ENCODE assay signal across 10 cellular contexts in genomic region chr11:86511086-86511551, GRCh38.
DNase-seq lines count a peak whose midpoint lies in the region; ATAC-seq, FAIRE-seq and TF ChIP-seq lines count a peak whose summit lies in the region.
"Had no signal": no experiment of that assay in that cellular context is flagged by ENCODE, and none has a peak within 500 bp of the region (broad histone marks: within the 10 kb centered on the region; RNA-seq: fewer than 3 reads in every experiment).

No MANE protein-coding gene starts in this region.

- POLR2A ChIA-PET in SK-N-SH (lab: Yijun Ruan, JAX) = no interaction called here

- TF ChIP-seq CTCF in SK-N-SH (IDR thresholded peaks at IDR 0.05) (no peak), astrocyte (IDR thresholded peaks at IDR 0.05; ENCODE audit: insufficient read depth, low read depth, low read length) (no peak), esophagus squamous epithelium (IDR thresholded peaks at IDR 0.05) (no peak)

- no peak for TF ChIP-seq EP300 in SK-N-SH (IDR thresholded peaks at IDR 0.05; ENCODE audit: borderline replicate concordance in 1 of 2, low read depth in 1 of 2, low read length in 1 of 2)

- no peaks in the 10 kb centered on the region for H3K79me2 ChIP-seq in SK-N-SH (ENCODE audit: insufficient read depth)
- H3K79me2 ChIP-seq in astrocyte (ENCODE audit: insufficient read depth, low read length) = no peaks in the 10 kb centered on the region

- H3K27ac Mint-ChIP-seq in astrocyte (ENCODE audit: unreplicated experiment) = no peak overlapping the region

- H3K9me3 ChIP-seq in SK-N-SH = 0 out of 2 replicates have a peak, but pooled peaks cover 5% of the 10 kb centered on the region
- H3K9me3 ChIP-seq in astrocyte (ENCODE audit: insufficient read depth, low read depth, low read length) = no peaks in the 10 kb centered on the region
- H3K9me3 ChIP-seq in small intestine (ENCODE audit: control insufficient read depth, low read depth) = no peaks in the 10 kb centered on the region
- H3K9me3 ChIP-seq in esophagus squamous epithelium = no peaks in the 10 kb centered on the region
- H3K9me3 ChIP-seq: tibial artery had no signal

- H2AFZ ChIP-seq in SK-N-SH (ENCODE audit: low read depth) (0 out of 2 replicates have a peak overlapping the region, but pooled peaks have one; percentile 23), astrocyte (ENCODE audit: low read depth, low read length) (no peak overlapping the region)

- no peaks in the 10 kb centered on the region for H4K20me1 ChIP-seq in SK-N-SH (ENCODE audit: insufficient read depth)
- H4K20me1 ChIP-seq in astrocyte (ENCODE audit: insufficient read depth, low read length) = no peaks in the 10 kb centered on the region

- peaks cover 15% of the 10 kb centered on the region for H3K4me1 Mint-ChIP-seq in astrocyte (ENCODE audit: low read depth, unreplicated experiment)

- H3K9me2 ChIP-seq in SK-N-SH = no peaks in the 10 kb centered on the region

- H3K4me1 ChIP-seq in SK-N-SH (ENCODE audit: control insufficient read depth in 1 of 2, insufficient read depth in 2 of 2, low read depth in 1 of 2, low read length in 1 of 2) (peaks cover 7 to 22% of the 10 kb centered on the region in 2 experiments), astrocyte (ENCODE audit: insufficient read depth, low read length) (peaks cover 26% of the 10 kb centered on the region), small intestine (ENCODE audit: control insufficient read depth in 2 of 2, insufficient read depth in 1 of 2, low read depth in 1 of 2, low read length in 1 of 2) (peaks cover 12 to 17% of the 10 kb centered on the region in 2 donors), esophagus squamous epithelium (peaks cover 0 to 12% (median 4%) of the 10 kb centered on the region in 3 donors)

- TF ChIP-seq RAD21 in SK-N-SH (IDR thresholded peaks at IDR 0.05; ENCODE audit: low read length) = no peak

- H3K4me3 ChIP-seq in SK-N-SH (ENCODE audit: low read depth in 2 of 2, low read length in 1 of 2) (no peak overlapping the region), astrocyte (ENCODE audit: insufficient read depth, low read depth, low read length) (no peak overlapping the region), small intestine (ENCODE audit: low read depth in 1 of 2, low read length in 2 of 2) (no peak overlapping the region), esophagus squamous epithelium (no peak overlapping the region)
- H3K4me3 ChIP-seq: tibial artery had no signal

- H3K27ac ChIP-seq in SK-N-SH (ENCODE audit: low read depth in 2 of 2, low read length in 1 of 2) (peak overlapping the region in 1 of 2 experiments; percentile 85; a peak in 2 of 4 replicates), astrocyte (ENCODE audit: low read depth, low read length) (peak overlapping the region; percentile 47), small intestine (ENCODE audit: low read depth in 1 of 2, low read length in 1 of 2) (peak overlapping the region; percentile 70 to 84), esophagus squamous epithelium (no peak overlapping the region)

- peak overlapping the region; percentile 19; the same call in 1 of the 2 replicates for H3K4me2 ChIP-seq in SK-N-SH
- H3K4me2 ChIP-seq in astrocyte (ENCODE audit: low read length) = peak overlapping the region; percentile 58

- H3K36me3 Mint-ChIP-seq in astrocyte (ENCODE audit: low read depth, unreplicated experiment) = peaks cover 4% of the 10 kb centered on the region

- peaks cover 37% of the 10 kb centered on the region for H3F3A ChIP-seq in SK-N-SH (replicated peaks; ENCODE audit: insufficient read depth)

- H3K36me3 ChIP-seq in SK-N-SH (replicated peaks in 1 of 2; ENCODE audit: control insufficient read depth in 1 of 2, insufficient read depth in 2 of 2, low read length in 1 of 2) (no peaks in the 10 kb centered on the region), astrocyte (ENCODE audit: insufficient read depth, low read length) (no peaks in the 10 kb centered on the region), small intestine (ENCODE audit: control insufficient read depth in 2 of 2, insufficient read depth in 2 of 2, low read length in 2 of 2) (no peaks in the 10 kb centered on the region), esophagus squamous epithelium (no peaks in the 10 kb centered on the region)

- intact Hi-C loops in esophagus squamous epithelium (cut with DNase I) = no loop called here

- ATAC-seq in SK-N-SH treated with all-trans-retinoic acid at 6 μM for 48 hours (no peak), HG03135 (IDR thresholded peaks at IDR 0.05; ENCODE audit: unreplicated experiment) (peak; percentile 53)

- H3K27me3 ChIP-seq in SK-N-SH (ENCODE audit: insufficient read depth) (no peaks in the 10 kb centered on the region), astrocyte (ENCODE audit: insufficient read depth, low read length) (no peaks in the 10 kb centered on the region), small intestine (ENCODE audit: control insufficient read depth in 2 of 2, insufficient read depth in 2 of 2, low read length in 2 of 2) (no peaks in the 10 kb centered on the region), esophagus squamous epithelium (no peaks in the 10 kb centered on the region)
- H3K27me3 ChIP-seq: tibial artery had no signal

- FAIRE-seq in astrocyte (lab: Jason Lieb, UNC) (no peak), small intestine (lab: Jason Lieb, UNC) (no peak)
- FAIRE-seq: A204.1 had no signal

- H3K9me3 Mint-ChIP-seq in astrocyte (ENCODE audit: unreplicated experiment) = no peaks in the 10 kb centered on the region

- H3K9ac ChIP-seq in SK-N-SH (peak overlapping the region; percentile 31; the same call in 1 of the 2 replicates), astrocyte (ENCODE audit: low read length) (peak overlapping the region; percentile 11)

- WGBS in SK-N-SH (ENCODE audit: low lambda C conversion rate) = 80% methylated on average over 3 of the region's 3 CpGs
- 20 to 49% (median 30%) methylated on average over 3 of the region's 3 CpGs for WGBS in small intestine, 3 donors
- 41 to 43% methylated on average over 3 of the region's 3 CpGs for WGBS in esophagus squamous epithelium, 2 donors

- no peaks in the 10 kb centered on the region for H3K27me3 Mint-ChIP-seq in astrocyte (ENCODE audit: low read depth, unreplicated experiment)

- CTCF ChIA-PET in SK-N-SH (lab: Yijun Ruan, JAX) = no interaction called here

- no peak overlapping the region for H3K4me3 Mint-ChIP-seq in astrocyte (ENCODE audit: unreplicated experiment)

- TF ChIP-seq POLR2A in esophagus squamous epithelium (IDR thresholded peaks at IDR 0.05) = no peak

- DNase-seq in SK-N-SH (no peak), astrocyte (ENCODE audit: low read depth) (peak; percentile 74), small intestine (peak; percentile 89), mucosa of gallbladder (ENCODE audit: low spot score) (no peak), NCI-H345 treated with DMSO at 0.1 percent for 48 hours (lab: John Stamatoyannopoulos, UW; ENCODE audit: unreplicated experiment) (no peak), esophagus squamous epithelium (lab: John Stamatoyannopoulos, UW) (no peak)
- DNase-seq: tibial artery had no signal

TF ChIP-seq in SK-N-SH, 30 proteins besides CTCF, POLR2A, EP300 and RAD21:
- TF ChIP-seq MEF2A (IDR thresholded peaks at IDR 0.05; ENCODE audit: borderline replicate concordance, low read depth) (peak; percentile 72; the same call in 1 of the 2 replicates), RFX5 (IDR thresholded peaks at IDR 0.05; ENCODE audit: low read length) (no peak)
TF ChIP-seq in SK-N-SH: peak in this region for 1.

TF ChIP-seq in SK-N-SH treated with all-trans-retinoic acid at 6 μM for 48 hours, 23 proteins besides CTCF, POLR2A, EP300 and RAD21 (continues in another document):
- TF ChIP-seq PATZ1 (CRISPR knock-in tag; IDR thresholded peaks at IDR 0.05; ENCODE audit: borderline replicate concordance) (no peak), TOX (CRISPR knock-in tag; IDR thresholded peaks at IDR 0.05; ENCODE audit: borderline replicate concordance) (no peak), CREB5 (CRISPR knock-in tag; IDR thresholded peaks at IDR 0.05; ENCODE audit: low read depth) (no peak), BACH2 (CRISPR knock-in tag; IDR thresholded peaks at IDR 0.05; ENCODE audit: borderline replicate concordance) (no peak), CSRNP3 (CRISPR knock-in tag; IDR thresholded peaks at IDR 0.05) (no peak), ZFP30 (CRISPR knock-in tag; IDR thresholded peaks at IDR 0.05) (no peak)

Comparison
In these comparisons a context has a peak if more than half of its experiments do, and no peak if none do; other contexts are left out.
1. DNase-seq: peak in astrocyte (single experiment) and small intestine (single experiment); none in SK-N-SH (single experiment), mucosa of gallbladder (single experiment), NCI-H345 treated with DMSO at 0.1 percent for 48 hours (single experiment) and esophagus squamous epithelium (single experiment).
2. H3K27ac ChIP-seq: peak in astrocyte (single experiment) and small intestine (2 of 2); none in esophagus squamous epithelium (0 of 4).